20 cellular contexts compared by ENCODE assay signal in genomic region chr7:51299391-51300133, GRCh38. TPM values are rescaled to one million over a fixed set of nuclear protein-coding genes. Genes with fewer than 3 reads are reported as not detected.
A peak's percentile ranks its signal among the peaks of the same experiment; 100 is the strongest.
DNase-seq lines count a peak whose midpoint lies in the region; TF ChIP-seq lines count a peak whose summit lies in the region.
"Had no signal": no experiment of that assay in that cellular context is flagged by ENCODE, and none has a peak within 500 bp of the region (broad histone marks: within the 10 kb centered on the region; RNA-seq: fewer than 3 reads in every experiment).

No MANE protein-coding gene starts in this region.

- H3K27me3 ChIP-seq in WERI-Rb-1 (ENCODE audit: insufficient read depth, low read depth, severe bottlenecking) (no peaks in the 10 kb centered on the region), MM.1S (replicated peaks; ENCODE audit: insufficient read depth, low read length) (no peaks in the 10 kb centered on the region)
- H3K27me3 ChIP-seq: MG63, neutrophil, vagina had no signal

- H3K9me2 ChIP-seq in MM.1S (replicated peaks; ENCODE audit: insufficient read depth, low read length) = no peaks in the 10 kb centered on the region

- no peaks in the 10 kb centered on the region for H3F3A ChIP-seq in MM.1S (ENCODE audit: insufficient read depth, low read length)

- H3K9me3 ChIP-seq in WERI-Rb-1 (ENCODE audit: severe bottlenecking) (no peaks in the 10 kb centered on the region), MM.1S (replicated peaks; ENCODE audit: insufficient read depth, low read length) (no peaks in the 10 kb centered on the region)
- H3K9me3 ChIP-seq: lower lobe of right lung, MG63, neutrophil, vagina had no signal

- H3K4me3 Mint-ChIP-seq in endothelial cell (ENCODE audit: unreplicated experiment) (no peak overlapping the region), osteocyte (ENCODE audit: unreplicated experiment) (no peak overlapping the region)
- H3K4me3 Mint-ChIP-seq: activated CD8-positive, alpha-beta T cell treated with anti-CD3 and anti-CD28 coated beads for 36 hours; immature natural killer cell had no signal

- H3K36me3 ChIP-seq in WERI-Rb-1 (peaks cover 3% of the 10 kb centered on the region), MM.1S (replicated peaks; ENCODE audit: insufficient read depth, low read length) (no peaks in the 10 kb centered on the region)
- H3K36me3 ChIP-seq: lower lobe of right lung, MG63, neutrophil, vagina had no signal

- H3K4me3 ChIP-seq in WERI-Rb-1 (ENCODE audit: low read depth, low read length) = no peak overlapping the region
- H3K4me3 ChIP-seq in MM.1S (ENCODE audit: low read length) = no peak overlapping the region
- H3K4me3 ChIP-seq: lower lobe of right lung, MG63, vagina had no signal

- DNase-seq in NCI-H82 (lab: John Stamatoyannopoulos, UW) (peak; percentile 22), NCI-H82 treated with DMSO at 0.1 percent for 48 hours (lab: John Stamatoyannopoulos, UW; ENCODE audit: unreplicated experiment) (no peak), WERI-Rb-1 (no peak), endothelial cell (ENCODE audit: low spot score) (no peak), osteocyte (ENCODE audit: extremely low spot score, unreplicated experiment) (peak; percentile 66), MM.1S (no peak), NCI-H2081 (lab: John Stamatoyannopoulos, UW) (no peak)
- no peak for DNase-seq in stimulated activated CD4-positive, alpha-beta T cell treated with anti-CD3 and anti-CD28 coated beads, Interleukin-4, amount 100 ng/mL, for 1 hour
- DNase-seq: activated CD8-positive, alpha-beta T cell treated with anti-CD3 and anti-CD28 coated beads for 36 hours; activated T-cell treated with anti-CD3 and anti-CD28 coated beads, Interleukin-2, amount 50 U/mL, for 1 hour; anterior cingulate cortex; immature natural killer cell; lower lobe of right lung; MG63; NCI-H146; stimulated activated CD4-positive, alpha-beta T cell treated with anti-CD3 and anti-CD28 coated beads, Interleukin-12 subunit alpha, Interleukin-12 subunit beta, amount 100 ng/mL, for 4 hours; stimulated activated CD8-positive, alpha-beta memory T cell treated with anti-CD3 and anti-CD28 coated beads, Interleukin-4, amount 100 ng/mL, for 48 hours had no signal

- no peaks in the 10 kb centered on the region for H3K4me1 ChIP-seq in MM.1S (ENCODE audit: low read length)
- H3K4me1 ChIP-seq: lower lobe of right lung, vagina had no signal

- H3K27ac Mint-ChIP-seq in endothelial cell (ENCODE audit: unreplicated experiment) = no peak overlapping the region
- H3K27ac Mint-ChIP-seq in osteocyte (ENCODE audit: unreplicated experiment) = no peak overlapping the region
- H3K27ac Mint-ChIP-seq: activated CD8-positive, alpha-beta T cell treated with anti-CD3 and anti-CD28 coated beads for 36 hours; immature natural killer cell had no signal

- H4K20me1 ChIP-seq in MM.1S (ENCODE audit: insufficient read depth, low read length) = no peaks in the 10 kb centered on the region

- no peak overlapping the region for H3K4me2 ChIP-seq in MM.1S (ENCODE audit: low read depth, low read length)

- H3K27ac ChIP-seq in WERI-Rb-1 (no peak overlapping the region), MM.1S (ENCODE audit: low read length) (no peak overlapping the region)
- H3K27ac ChIP-seq: lower lobe of right lung, neutrophil, vagina had no signal

- no peak overlapping the region for H3K9ac ChIP-seq in MM.1S (ENCODE audit: low read length)

- no peaks in the 10 kb centered on the region for H3K4me1 Mint-ChIP-seq in endothelial cell (ENCODE audit: unreplicated experiment)
- H3K4me1 Mint-ChIP-seq in osteocyte (ENCODE audit: unreplicated experiment) = no peaks in the 10 kb centered on the region
- H3K4me1 Mint-ChIP-seq: immature natural killer cell had no signal

- TF ChIP-seq CTCF in WERI-Rb-1 (IDR thresholded peaks at IDR 0.05; ENCODE audit: low read depth, low read length) (peak; percentile 45), endothelial cell (IDR thresholded peaks at IDR 0.05; ENCODE audit: unreplicated experiment) (peak; percentile 25), osteocyte (IDR thresholded peaks at IDR 0.05) (no peak), MM.1S (IDR thresholded peaks at IDR 0.05; ENCODE audit: low read length) (no peak)

- no peak overlapping the region for H2AFZ ChIP-seq in MM.1S (ENCODE audit: low read length)

- peaks cover 2% of the 10 kb centered on the region for H3K27me3 Mint-ChIP-seq in endothelial cell (ENCODE audit: unreplicated experiment)
- no peaks in the 10 kb centered on the region for H3K27me3 Mint-ChIP-seq in osteocyte (ENCODE audit: unreplicated experiment)
- H3K27me3 Mint-ChIP-seq: activated CD8-positive, alpha-beta T cell treated with anti-CD3 and anti-CD28 coated beads for 36 hours had no signal

- H3K9me3 Mint-ChIP-seq in endothelial cell (ENCODE audit: unreplicated experiment) (no peaks in the 10 kb centered on the region), osteocyte (ENCODE audit: unreplicated experiment) (no peaks in the 10 kb centered on the region)
- H3K9me3 Mint-ChIP-seq: activated CD8-positive, alpha-beta T cell treated with anti-CD3 and anti-CD28 coated beads for 36 hours; immature natural killer cell had no signal

- H3K79me2 ChIP-seq in MM.1S (ENCODE audit: low read length) = no peaks in the 10 kb centered on the region

- no peaks in the 10 kb centered on the region for H3K36me3 Mint-ChIP-seq in endothelial cell (ENCODE audit: low read depth, unreplicated experiment)
- no peaks in the 10 kb centered on the region for H3K36me3 Mint-ChIP-seq in osteocyte (ENCODE audit: unreplicated experiment)
- H3K36me3 Mint-ChIP-seq: immature natural killer cell had no signal

RNA-seq across cellular contexts. Expression of gene COBL, which starts 17.0 kb away (rescaled TPM):
- 1.8 TPM for total RNA-seq in endothelial cell (ENCODE audit: unreplicated experiment)
- total RNA-seq in osteocyte = not detected in 2 replicates
- total RNA-seq: activated CD8-positive, alpha-beta T cell treated with anti-CD3 and anti-CD28 coated beads for 36 hours; RPMI7951 had no signal

Comparison
In these comparisons a context has a peak if more than half of its experiments do, and no peak if none do; other contexts are left out.
1. DNase-seq: peak in NCI-H82 (single experiment) and osteocyte (single experiment); none in NCI-H82 treated with DMSO at 0.1 percent for 48 hours (single experiment), WERI-Rb-1 (single experiment), endothelial cell (single experiment), stimulated activated CD4-positive, alpha-beta T cell treated with anti-CD3 and anti-CD28 coated beads, Interleukin-4, amount 100 ng/mL, for 1 hour (single experiment), MM.1S (single experiment) and NCI-H2081 (0 of 2).
2. CTCF ChIP-seq: peak in WERI-Rb-1 (single experiment) and endothelial cell (single experiment); none in osteocyte (single experiment) and MM.1S (single experiment).